In genomic region chr1:16155537-16156410, GRCh38 we compare ENCODE assay signal across 8 cellular contexts. TPM values are rescaled to one million over a fixed set of nuclear protein-coding genes. Genes with fewer than 3 reads are reported as not detected.
A peak's percentile ranks its signal among the peaks of the same experiment; 100 is the strongest.
DNase-seq lines count a peak whose midpoint lies in the region; ATAC-seq and TF ChIP-seq lines count a peak whose summit lies in the region.

Gene EPHA2, minus strand, starts transcription at chr1:16156069. Its CDS starts 137 bp downstream, at chr1:16155932.

- H3K27ac ChIP-seq in lung (ENCODE audit: low read depth in 1 of 2, low read length in 1 of 2), result peak within 1 kb of the TSS; percentile 94 to 96
- H3K27ac ChIP-seq in testis, result peak within 1 kb of the TSS in 1 of 2 donors; percentile 68

- H3K4me1 ChIP-seq in lung (ENCODE audit: control insufficient read depth in 2 of 2, insufficient read depth in 2 of 2, low read length in 2 of 2) (peaks cover 15 to 22% of the 10 kb centered on the region in 2 donors), testis (peaks cover 7% of the 10 kb centered on the region)

- peak within 1 kb of the TSS; percentile 98 for H3K27ac Mint-ChIP-seq in endothelial cell (ENCODE audit: unreplicated experiment)

- no peak for TF ChIP-seq POLR2A in testis (IDR thresholded peaks at IDR 0.05)

- H3K9me3 Mint-ChIP-seq in endothelial cell (ENCODE audit: unreplicated experiment), result no peaks in the 10 kb centered on the region

- TF ChIP-seq CTCF in GM12864 (IDR thresholded peaks at IDR 0.05; ENCODE audit: low read depth, low read length, missing control alignments) (no peak), endothelial cell (IDR thresholded peaks at IDR 0.05; ENCODE audit: unreplicated experiment) (peak; percentile 24), lung (IDR thresholded peaks at IDR 0.05; ENCODE audit: control extremely low read depth, extremely low read depth) (no peak), testis (IDR thresholded peaks at IDR 0.05) (no peak)

- H3K27me3 ChIP-seq in lung (ENCODE audit: control insufficient read depth, insufficient read depth) (no peaks in the 10 kb centered on the region), testis (no peaks in the 10 kb centered on the region)

- H3K9me3 ChIP-seq in lung (ENCODE audit: control insufficient read depth in 2 of 2, insufficient read depth in 1 of 2, low read length in 1 of 2) (no peaks in the 10 kb centered on the region), testis (no peaks in the 10 kb centered on the region)

- ATAC-seq in SK-N-SH treated with all-trans-retinoic acid at 6 μM for 48 hours (peak; percentile 70), lung (ENCODE audit: insufficient read depth, low FRiP score) (peak; percentile 55)

- intact Hi-C loops in testis (cut with DNase I; ENCODE audit: low total_unique reads), result no loop called here

- H3K36me3 ChIP-seq in lung (ENCODE audit: control insufficient read depth in 2 of 2, insufficient read depth in 2 of 2, low read length in 2 of 2), result peaks cover 0 to under 1% of the 10 kb centered on the region in 2 donors
- no peaks in the 10 kb centered on the region for H3K36me3 ChIP-seq in testis (ENCODE audit: low read depth, missing control alignments)

- peaks cover 3% of the 10 kb centered on the region for H3K36me3 Mint-ChIP-seq in endothelial cell (ENCODE audit: low read depth, unreplicated experiment)

- peak within 1 kb of the TSS; percentile 23 for H3K4me3 ChIP-seq in GM12864 (ENCODE audit: low read depth, low read length)
- peak within 1 kb of the TSS; percentile 76 for H3K4me3 ChIP-seq in lung
- H3K4me3 ChIP-seq in testis, result peak within 1 kb of the TSS; percentile 63 to 70

- H3K4me1 Mint-ChIP-seq in endothelial cell (ENCODE audit: unreplicated experiment), result peaks cover 40% of the 10 kb centered on the region

- DNase-seq in A172 (ENCODE audit: low spot score) (peak; percentile 79), GM12864 (ENCODE audit: low read depth) (no peak), endothelial cell (ENCODE audit: low spot score) (peak; percentile 87), lung (ENCODE audit: low spot score) (peak; percentile 94), testis (peak; percentile 95)
- no peak for DNase-seq in activated CD4-positive, CD25-positive, alpha-beta regulatory T cell treated with anti-CD3 and anti-CD28 coated beads, Interleukin-2, amount 50 U/mL, for 72 hours
- DNase-seq in stimulated activated CD4-positive, alpha-beta T cell treated with anti-CD3 and anti-CD28 coated beads, Interleukin-2, amount 100 ng/mL, for 48 hours, result no peak

- WGBS in lung, 2 donors, result 3 to 4% methylated on average over 68 to 89 of the region's 89 CpGs
- 8 to 40% methylated on average over 3 to 61 of the region's 89 CpGs for WGBS in testis, 2 donors

- peaks cover 18% of the 10 kb centered on the region for H3K27me3 Mint-ChIP-seq in endothelial cell (ENCODE audit: unreplicated experiment)

- peak within 1 kb of the TSS; percentile 97 for H3K4me3 Mint-ChIP-seq in endothelial cell (ENCODE audit: unreplicated experiment)

TF ChIP-seq in SK-N-SH treated with all-trans-retinoic acid at 6 μM for 48 hours, 23 proteins besides CTCF, POLR2A, EP300 and RAD21:
- TF ChIP-seq ZC3H10 (CRISPR knock-in tag; IDR thresholded peaks at IDR 0.05) (no peak), RARB (CRISPR knock-in tag; IDR thresholded peaks at IDR 0.05) (no peak), ZNF565 (CRISPR knock-in tag; conservative IDR thresholded peaks at IDR 0.05; ENCODE audit: low read depth) (no peak), CSDC2 (CRISPR knock-in tag; IDR thresholded peaks at IDR 0.05) (0 out of 2 replicates have a peak, but pooled peaks have one; percentile 52), ZNF8 (CRISPR knock-in tag; IDR thresholded peaks at IDR 0.05) (no peak), ZNF70 (CRISPR knock-in tag; IDR thresholded peaks at IDR 0.05) (no peak)
TF ChIP-seq in SK-N-SH treated with all-trans-retinoic acid at 6 μM for 48 hours: peak in this region for 1.

RNA-seq across cellular contexts. Expression of gene EPHA2, which starts in this region (rescaled TPM):
- 54.3 and 78.1 TPM in 2 replicates for total RNA-seq in A172 (2014; rRNA removed; shearing (Covaris generic))
- total RNA-seq in endothelial cell (ENCODE audit: unreplicated experiment), result 109 TPM
- 10 to 100 TPM; 21.3 to 35.6 TPM for total RNA-seq in lung
- 10 to 100 TPM; 17.5 to 19.8 TPM for polyA plus RNA-seq in lung
- total RNA-seq in testis, result 10 to 100 TPM in 1 of 2 donors, 1 to 10 TPM in 1; 5.7 to 14.1 TPM
- 5.1 TPM for polyA plus RNA-seq in testis (ENCODE audit: insufficient read depth, low read depth, low replicate concordance)

Comparison
In these comparisons a context has a peak if more than half of its experiments do, and no peak if none do; other contexts are left out.
1. DNase-seq: peak in A172 (single experiment), endothelial cell (single experiment), lung (single experiment) and testis (single experiment); none in GM12864 (single experiment), activated CD4-positive, CD25-positive, alpha-beta regulatory T cell treated with anti-CD3 and anti-CD28 coated beads, Interleukin-2, amount 50 U/mL, for 72 hours (single experiment) and stimulated activated CD4-positive, alpha-beta T cell treated with anti-CD3 and anti-CD28 coated beads, Interleukin-2, amount 100 ng/mL, for 48 hours (0 of 2).
2. H3K4me3 ChIP-seq: peak in every context shown above with its lines; median percentile 76 in lung; 66 in testis; 23 in GM12864.